In the genomic region with DNA sequence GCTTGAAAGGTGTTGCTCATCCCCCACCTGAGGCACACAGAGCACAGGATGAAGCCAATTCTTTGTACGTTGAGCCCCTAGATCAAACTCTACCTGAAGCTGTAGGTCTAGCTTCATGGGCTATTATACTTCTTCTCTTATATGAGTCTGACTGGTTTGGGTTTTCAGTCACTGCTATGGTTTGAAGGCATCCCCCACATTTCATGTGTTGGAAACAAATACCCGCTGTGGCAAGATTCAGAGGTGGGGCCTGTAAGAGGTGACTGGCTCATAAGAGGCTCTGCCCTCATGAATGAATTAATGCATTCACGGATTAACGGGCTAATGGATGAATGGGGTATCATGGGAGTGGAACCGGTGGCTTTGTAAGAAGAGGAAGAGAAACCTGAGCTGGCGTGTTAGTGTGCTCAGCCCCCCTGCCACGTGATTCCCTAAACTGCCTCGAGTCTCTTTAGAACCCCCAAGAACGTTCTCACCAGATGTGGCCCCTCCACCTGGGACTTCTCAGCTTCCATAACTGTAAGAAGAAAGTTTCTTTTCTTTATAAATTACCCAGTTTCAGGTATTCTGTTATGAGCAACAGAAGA, we compare ENCODE assay signal across 9 cellular contexts. TPM values are rescaled to one million over a fixed set of nuclear protein-coding genes. Genes with fewer than 3 reads are reported as not detected.
DNase-seq lines count a peak whose midpoint lies in the region; ATAC-seq and TF ChIP-seq lines count a peak whose summit lies in the region.
"Had no signal": no experiment of that assay in that cellular context is flagged by ENCODE, and none has a peak within 500 bp of the region (broad histone marks: within the 10 kb centered on the region; RNA-seq: fewer than 3 reads in every experiment).

No MANE protein-coding gene starts in this region.

- peaks cover 8% of the 10 kb centered on the region for H3K27me3 Mint-ChIP-seq in endothelial cell (ENCODE audit: unreplicated experiment)

- ATAC-seq in GM19463 (IDR thresholded peaks at IDR 0.05; ENCODE audit: unreplicated experiment) (peak; percentile 56), HG03460 (IDR thresholded peaks at IDR 0.05; ENCODE audit: unreplicated experiment) (peak; percentile 51)

- H3K4me1 Mint-ChIP-seq in endothelial cell (ENCODE audit: unreplicated experiment): peaks cover 77% of the 10 kb centered on the region

- H3K36me3 Mint-ChIP-seq in endothelial cell (ENCODE audit: low read depth, unreplicated experiment): peaks cover 33% of the 10 kb centered on the region

- TF ChIP-seq CTCF in endothelial cell (IDR thresholded peaks at IDR 0.05; ENCODE audit: unreplicated experiment): no peak
- TF ChIP-seq CTCF in WERI-Rb-1 (IDR thresholded peaks at IDR 0.05; ENCODE audit: low read depth, low read length): no peak

- peak overlapping the region; percentile 61 for H3K4me3 Mint-ChIP-seq in endothelial cell (ENCODE audit: unreplicated experiment)

- no peaks in the 10 kb centered on the region for H3K9me3 Mint-ChIP-seq in endothelial cell (ENCODE audit: unreplicated experiment)

- H3K27ac Mint-ChIP-seq in endothelial cell (ENCODE audit: unreplicated experiment): peak overlapping the region; percentile 64

- H3K27ac ChIP-seq in WERI-Rb-1: no peak overlapping the region
- H3K27ac ChIP-seq: parathyroid adenoma had no signal

- H3K4me3 ChIP-seq in WERI-Rb-1 (ENCODE audit: low read depth, low read length): no peak overlapping the region

- no peaks in the 10 kb centered on the region for H3K36me3 ChIP-seq in WERI-Rb-1

- DNase-seq in GF-D8 (lab: John Stamatoyannopoulos, UW) (peak; percentile 2), endothelial cell (ENCODE audit: low spot score) (no peak), WERI-Rb-1 (no peak), KG1 (lab: John Stamatoyannopoulos, UW) (no peak), NCI-H128 (lab: John Stamatoyannopoulos, UW; ENCODE audit: unreplicated experiment) (no peak), NCI-H1092 treated with DMSO at 0.1 percent for 48 hours (lab: John Stamatoyannopoulos, UW) (no peak)

- H3K27me3 ChIP-seq in WERI-Rb-1 (ENCODE audit: insufficient read depth, low read depth, severe bottlenecking): no peaks in the 10 kb centered on the region

- no peaks in the 10 kb centered on the region for H3K9me3 ChIP-seq in WERI-Rb-1 (ENCODE audit: severe bottlenecking)

RNA-seq across cellular contexts. Expression of gene PREX1, which starts 39.2 kb away (rescaled TPM):
- 248 TPM for total RNA-seq in endothelial cell (ENCODE audit: unreplicated experiment)
